Comparison of ENCODE assay signal across 1 cellular context in the genomic region with DNA sequence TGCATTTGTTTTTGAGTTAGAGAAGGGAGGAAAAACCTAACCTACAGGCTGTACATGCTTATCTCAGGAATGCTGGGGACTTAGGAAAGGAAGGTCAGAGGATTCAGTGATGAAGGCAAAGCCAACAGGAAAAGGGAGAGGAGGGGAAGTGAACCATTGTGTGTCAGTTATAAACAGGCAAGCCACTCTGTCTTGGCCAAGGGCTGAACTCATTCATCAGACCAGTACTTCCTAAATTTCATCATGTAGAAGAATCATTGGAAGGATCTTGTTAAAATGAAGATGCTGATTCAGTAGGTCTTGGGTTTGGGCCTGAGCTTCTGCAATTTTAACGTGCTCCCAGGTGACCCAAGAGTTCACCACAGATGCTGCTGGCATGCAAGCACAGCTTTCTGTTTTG.
TF ChIP-seq lines count a peak whose summit lies in the region.

No MANE protein-coding gene starts in this region.

TF ChIP-seq in neural cell, 6 proteins besides CTCF, POLR2A, EP300 and RAD21 (continued from another document):
- TF ChIP-seq EZH2 (IDR thresholded peaks at IDR 0.05; ENCODE audit: borderline replicate concordance, insufficient read depth, low read length, poor library complexity, severe bottlenecking) (no peak), MXI1 (conservative IDR thresholded peaks at IDR 0.05; ENCODE audit: poor library complexity, severe bottlenecking) (no peak)
